Comparison of ENCODE assay signal across 11 cellular contexts in genomic region chr2:227326783-227327182, GRCh38. TPM values are rescaled to one million over a fixed set of nuclear protein-coding genes. Genes with fewer than 3 reads are reported as not detected.
DNase-seq lines count a peak whose midpoint lies in the region; FAIRE-seq and TF ChIP-seq lines count a peak whose summit lies in the region.
"Had no signal": no experiment of that assay in that cellular context is flagged by ENCODE, and none has a peak within 500 bp of the region (broad histone marks: within the 10 kb centered on the region; RNA-seq: fewer than 3 reads in every experiment).

No MANE protein-coding gene starts in this region.

- H4K12ac ChIP-seq in trophoblast cell (ENCODE audit: low read depth, low read length) = no peak overlapping the region

- no peak overlapping the region for H3K27ac ChIP-seq in OCI-LY7 (ENCODE audit: low read depth, low read length, poor library complexity, severe bottlenecking)
- no peak overlapping the region for H3K27ac ChIP-seq in endothelial cell of umbilical vein (ENCODE audit: insufficient read depth, low read depth, low read length)
- H3K27ac ChIP-seq in trophoblast cell (ENCODE audit: low read depth, low read length) = no peak overlapping the region

- peaks cover 21% of the 10 kb centered on the region for H3K36me3 Mint-ChIP-seq in T-helper 2 cell treated with Interferon-gamma antibody and Interleukin-4, amounts not matched to agents 5 μg/mL and 100 μg/mL, for 36 hours (ENCODE audit: low read depth)

- H3K4me2 ChIP-seq in OCI-LY7 (ENCODE audit: low read length) (peak overlapping the region; percentile 98), endothelial cell of umbilical vein (ENCODE audit: insufficient read depth, low read length) (peak overlapping the region; percentile 84), trophoblast cell (ENCODE audit: low read length) (no peak overlapping the region)

- no peak overlapping the region for H3K14ac ChIP-seq in trophoblast cell (ENCODE audit: low read length)

- no peak overlapping the region for H4K8ac ChIP-seq in trophoblast cell (ENCODE audit: low read depth, low read length)

- dilution Hi-C loops in endothelial cell of umbilical vein (cut with MboI; ENCODE audit: extremely low pct_ligation_motif_present, low sequenced_read_pairs) = no loop called here

- intact Hi-C loops in OCI-LY7 (cut with micrococcal nuclease; ENCODE audit: unreplicated experiment) = loop anchor here (10.0 kb wide), 1 partner anchor 162 kb away; the partner anchor contains the start of genes COL4A3 and COL4A4
- intact Hi-C loops in endothelial cell of umbilical vein (cut with micrococcal nuclease) = loop anchor here (5.0 kb wide), 2 partner anchors 441 to 536 kb away; no protein-coding TSS in a partner anchor

- CTCF ChIA-PET in OCI-LY7 (lab: Charles Lee; ENCODE audit: unreplicated experiment) = no interaction called here
- CTCF ChIA-PET in endothelial cell of umbilical vein (lab: Charles Lee) = interaction anchor here (2.9 kb wide), 1 partner anchor 10 kb away, joined by 10 read pairs; no protein-coding TSS in a partner anchor

- FAIRE-seq in endothelial cell of umbilical vein (lab: Jason Lieb, UNC) = no peak

- peak overlapping the region; percentile 94 for H3K4me3 Mint-ChIP-seq in T-helper 2 cell treated with Interferon-gamma antibody and Interleukin-4, amounts not matched to agents 5 μg/mL and 100 μg/mL, for 36 hours

- peaks cover 23% of the 10 kb centered on the region for H3K4me1 ChIP-seq in OCI-LY7 (ENCODE audit: insufficient read depth, low read length, poor library complexity, severe bottlenecking)
- H3K4me1 ChIP-seq in endothelial cell of umbilical vein (ENCODE audit: control insufficient read depth, extremely low read depth, insufficient read depth, low read length) = peaks cover 12% of the 10 kb centered on the region
- H3K4me1 ChIP-seq in trophoblast cell (ENCODE audit: control insufficient read depth in 1 of 2, insufficient read depth in 2 of 2, low read length in 2 of 2) = no peaks in the 10 kb centered on the region

- H3K36me3 ChIP-seq in OCI-LY7 (ENCODE audit: insufficient read depth, low read length) = peaks cover 34% of the 10 kb centered on the region
- peaks cover 0 to 1% of the 10 kb centered on the region in 2 experiments for H3K36me3 ChIP-seq in endothelial cell of umbilical vein (ENCODE audit: control insufficient read depth in 2 of 2, extremely low read depth in 1 of 2, insufficient read depth in 2 of 2, low read length in 2 of 2)
- no peaks in the 10 kb centered on the region for H3K36me3 ChIP-seq in trophoblast cell (ENCODE audit: control insufficient read depth in 1 of 2, insufficient read depth in 2 of 2, low read length in 2 of 2)

- H3K27me3 Mint-ChIP-seq in T-helper 2 cell treated with Interferon-gamma antibody and Interleukin-4, amounts not matched to agents 5 μg/mL and 100 μg/mL, for 36 hours (ENCODE audit: low read depth) = peaks cover 8% of the 10 kb centered on the region

- H3K9me3 Mint-ChIP-seq in T-helper 2 cell treated with Interferon-gamma antibody and Interleukin-4, amounts not matched to agents 5 μg/mL and 100 μg/mL, for 36 hours = peaks cover 12% of the 10 kb centered on the region

- no peaks in the 10 kb centered on the region for H3K9me1 ChIP-seq in endothelial cell of umbilical vein (replicated peaks; ENCODE audit: control insufficient read depth, extremely low read depth, insufficient read depth, low read length)

- peaks cover 31% of the 10 kb centered on the region for H3K79me2 ChIP-seq in OCI-LY7 (ENCODE audit: insufficient read depth, low read depth, low read length)
- H3K79me2 ChIP-seq in endothelial cell of umbilical vein (ENCODE audit: control insufficient read depth, insufficient read depth, low read length) = peaks cover 36% of the 10 kb centered on the region
- H3K79me2 ChIP-seq in trophoblast cell (ENCODE audit: control insufficient read depth, insufficient read depth, low read length, poor library complexity) = peaks cover 8% of the 10 kb centered on the region

- no peak for TF ChIP-seq CTCF in OCI-LY7 (conservative IDR thresholded peaks at IDR 0.05; ENCODE audit: low read length)
- TF ChIP-seq CTCF in endothelial cell of umbilical vein (IDR thresholded peaks at IDR 0.05; ENCODE audit: extremely low read depth in 1 of 2, insufficient read depth in 1 of 2, low read depth in 1 of 2, low read length in 2 of 2) = no peak

- no peak overlapping the region for H2AFZ ChIP-seq in OCI-LY7 (ENCODE audit: low read length)
- H2AFZ ChIP-seq in endothelial cell of umbilical vein (ENCODE audit: low read depth, low read length) = no peak overlapping the region
- no peak overlapping the region for H2AFZ ChIP-seq in trophoblast cell (ENCODE audit: insufficient read depth, low read length, poor library complexity)

- no peak for TF ChIP-seq POLR2A in endothelial cell of umbilical vein (IDR thresholded peaks at IDR 0.05; ENCODE audit: low read depth, low read length)

- H4K20me1 ChIP-seq in OCI-LY7 (ENCODE audit: insufficient read depth, low read length) (peaks cover 7% of the 10 kb centered on the region), endothelial cell of umbilical vein (replicated peaks; ENCODE audit: control insufficient read depth, extremely low read depth, insufficient read depth, low read length) (no peaks in the 10 kb centered on the region)

- H2BK5ac ChIP-seq in trophoblast cell (ENCODE audit: low read depth, low read length, poor library complexity) = no peak overlapping the region

- peaks cover 6% of the 10 kb centered on the region; the same call in 1 of the 2 replicates for H3K9me3 ChIP-seq in OCI-LY7 (ENCODE audit: low read length)
- H3K9me3 ChIP-seq in endothelial cell of umbilical vein (replicated peaks; ENCODE audit: control insufficient read depth, insufficient read depth, low read length) = no peaks in the 10 kb centered on the region
- no peaks in the 10 kb centered on the region for H3K9me3 ChIP-seq in trophoblast cell (ENCODE audit: insufficient read depth, low read depth, low read length)

- H3K4me1 Mint-ChIP-seq in T-helper 2 cell treated with Interferon-gamma antibody and Interleukin-4, amounts not matched to agents 5 μg/mL and 100 μg/mL, for 36 hours (ENCODE audit: low read depth) = peaks cover 37% of the 10 kb centered on the region

- no peak overlapping the region for H3K27ac Mint-ChIP-seq in T-helper 2 cell treated with Interferon-gamma antibody and Interleukin-4, amounts not matched to agents 5 μg/mL and 100 μg/mL, for 36 hours

- H3K27me3 ChIP-seq in endothelial cell of umbilical vein (ENCODE audit: control insufficient read depth in 2 of 2, insufficient read depth in 2 of 2, low read length in 2 of 2) = no peaks in the 10 kb centered on the region
- H3K27me3 ChIP-seq in trophoblast cell (ENCODE audit: insufficient read depth, low read length) = no peaks in the 10 kb centered on the region

- no peak for DNase-seq in T-helper 2 cell treated with Interferon-gamma antibody and Interleukin-4, amounts not matched to agents 5 μg/mL and 100 μg/mL, for 36 hours (ENCODE audit: low spot score)
- DNase-seq in T-helper 2 cell (no peak), OCI-LY7 (ENCODE audit: low spot score) (no peak), endothelial cell of umbilical vein (ENCODE audit: low read depth, low spot score) (no peak), trophoblast cell (no peak), pons (ENCODE audit: low spot score) (no peak), NCI-H2171 (lab: John Stamatoyannopoulos, UW) (no peak), HPDE6-E6E7 (ENCODE audit: extremely low spot score) (no peak)
- DNase-seq: caudate nucleus, HCEC 1CT, NCI-H510A had no signal

- POLR2A ChIA-PET in OCI-LY7 (lab: Charles Lee) = interaction anchor here (2.3 kb wide), 1 partner anchor 13 kb away, joined by 12 read pairs; no protein-coding TSS in a partner anchor
- POLR2A ChIA-PET in endothelial cell of umbilical vein (lab: Charles Lee) = no interaction called here

- H3K9ac ChIP-seq in endothelial cell of umbilical vein (replicated peaks; ENCODE audit: extremely low read depth, insufficient read depth, low read length) = no peak overlapping the region
- H3K9ac ChIP-seq in trophoblast cell (ENCODE audit: low read length) = no peak overlapping the region

- no peak overlapping the region for H2AK5ac ChIP-seq in trophoblast cell (ENCODE audit: low read length)

- no peak overlapping the region for H2BK120ac ChIP-seq in trophoblast cell (ENCODE audit: insufficient read depth, low read length, poor library complexity)

- H3K18ac ChIP-seq in trophoblast cell (ENCODE audit: low read length) = no peak overlapping the region

- H3K4ac ChIP-seq in trophoblast cell (ENCODE audit: low read depth, low read length) = peak overlapping the region; percentile 40

- no peak overlapping the region for H4K91ac ChIP-seq in trophoblast cell (ENCODE audit: low read depth, low read length)

- H3K4me3 ChIP-seq in OCI-LY7 (ENCODE audit: low read depth, low read length, poor library complexity, severe bottlenecking) (peak overlapping the region; percentile 90), endothelial cell of umbilical vein (replicated peaks in 1 of 3; ENCODE audit: insufficient read depth in 1 of 3, low read depth in 1 of 3, low read length in 3 of 3) (no peak overlapping the region), trophoblast cell (ENCODE audit: low read depth, low read length) (no peak overlapping the region)

- no peak overlapping the region for H2BK12ac ChIP-seq in trophoblast cell (ENCODE audit: low read length)

- no peaks in the 10 kb centered on the region; the same call in 1 of the 2 replicates for H3K9me2 ChIP-seq in OCI-LY7 (ENCODE audit: insufficient read depth, low read length)

- no peak overlapping the region for H3K23ac ChIP-seq in trophoblast cell (ENCODE audit: low read length)

- BruUV-seq in OCI-LY7 (replicated peaks; lab: Mats Ljungman, UMichigan) = no TSS peak
- no TSS peak for BruUV-seq in endothelial cell of umbilical vein (replicated peaks; lab: Mats Ljungman, UMichigan)

- H3K79me1 ChIP-seq in trophoblast cell (ENCODE audit: low read length) = peaks cover 6% of the 10 kb centered on the region

- WGBS in trophoblast cell (ENCODE audit: extremely low coverage, insufficient coverage, insufficient read length) = no CpG with 5 or more reads among the region's 6 CpGs

RNA-seq across cellular contexts. Expression of gene MFF, which starts 1.7 kb away (rescaled TPM):
- 64.4 and 66.6 TPM in 2 replicates for total RNA-seq in OCI-LY7 (2014; rRNA removed; shearing (Covaris generic))
- total RNA-seq in OCI-LY7 (2022) = 72.1 and 76.4 TPM in 2 replicates
- total RNA-seq in endothelial cell of umbilical vein = 60.4 and 65.1 TPM in 2 replicates
- 32.9 and 36.3 TPM in 2 replicates for polyA plus RNA-seq in endothelial cell of umbilical vein
- 46.8 and 52.4 TPM in 2 replicates for polyA plus RNA-seq in endothelial cell of umbilical vein (2011; cell fraction: cytosol; rRNA removed)
- polyA plus RNA-seq in endothelial cell of umbilical vein (2011; cell fraction: nucleus; rRNA removed) = 81.1 and 88.0 TPM in 2 replicates
- 67.2 and 81.6 TPM in 2 replicates for polyA plus RNA-seq in endothelial cell of umbilical vein (2012)
- 34.1 and 34.8 TPM in 2 replicates for polyA minus RNA-seq in endothelial cell of umbilical vein
- polyA minus RNA-seq in endothelial cell of umbilical vein (2011; cell fraction: cytosol; rRNA and poly(A)+ RNA removed) = 113 TPM
- polyA minus RNA-seq in endothelial cell of umbilical vein (2011; cell fraction: nucleus; rRNA and poly(A)+ RNA removed) = 64.8 and 71.7 TPM in 2 replicates
- polyA plus RNA-seq in trophoblast cell (2013) = 74.4 and 74.5 TPM in 2 replicates

RNA-seq across cellular contexts. Expression of gene TM4SF20, which starts 52.3 kb away (rescaled TPM):
- total RNA-seq in OCI-LY7 (2014; rRNA removed; shearing (Covaris generic)) = not detected in 2 replicates
- not detected in 2 replicates for total RNA-seq in OCI-LY7 (2022)
- not detected in 2 replicates for total RNA-seq in endothelial cell of umbilical vein
- polyA plus RNA-seq in endothelial cell of umbilical vein = not detected in 2 replicates
- polyA plus RNA-seq in endothelial cell of umbilical vein (2011; cell fraction: cytosol; rRNA removed) = not detected in 2 replicates
- not detected in 2 replicates for polyA plus RNA-seq in endothelial cell of umbilical vein (2011; cell fraction: nucleus; rRNA removed)
- not detected in 2 replicates for polyA plus RNA-seq in endothelial cell of umbilical vein (2012)
- not detected in 2 replicates for polyA minus RNA-seq in endothelial cell of umbilical vein
- not detected for polyA minus RNA-seq in endothelial cell of umbilical vein (2011; cell fraction: cytosol; rRNA and poly(A)+ RNA removed)
- not detected in 2 replicates for polyA minus RNA-seq in endothelial cell of umbilical vein (2011; cell fraction: nucleus; rRNA and poly(A)+ RNA removed)
- polyA plus RNA-seq in trophoblast cell (2013) = not detected in 2 replicates
